7 cellular contexts compared by ENCODE assay signal in genomic region chr13:21176982-21177284, GRCh38. TPM values are rescaled to one million over a fixed set of nuclear protein-coding genes. Genes with fewer than 3 reads are reported as not detected.
DNase-seq lines count a peak whose midpoint lies in the region; ATAC-seq and TF ChIP-seq lines count a peak whose summit lies in the region.

No MANE protein-coding gene starts in this region.

- H3K9me2 ChIP-seq in PC-3 (replicated peaks; ENCODE audit: low read length) = no peaks in the 10 kb centered on the region

- H3K4me2 ChIP-seq in PC-3 (ENCODE audit: low read length) (peak overlapping the region; percentile 100), neural progenitor cell (peak overlapping the region; percentile 89)

- peak overlapping the region; percentile 81 for H3K27ac ChIP-seq in PC-3 (ENCODE audit: low read length)
- H3K27ac ChIP-seq in neural progenitor cell = peak overlapping the region; percentile 90

- H4K20me1 ChIP-seq in PC-3 (ENCODE audit: low read length) = no peaks in the 10 kb centered on the region
- H4K20me1 ChIP-seq in neural progenitor cell (ENCODE audit: low read depth) = peaks cover 5% of the 10 kb centered on the region

- CTCF ChIA-PET in HEK293T (lab: Yijun Ruan, JAX) = no interaction called here
- CTCF ChIA-PET in PC-3 (lab: Charles Lee) = no interaction called here

- H3K9ac ChIP-seq in PC-3 (ENCODE audit: low read length) (peak overlapping the region; percentile 99), neural progenitor cell (peak overlapping the region; percentile 85)

- H3K27ac Mint-ChIP-seq in endothelial cell (ENCODE audit: unreplicated experiment) (peak overlapping the region; percentile 80), neural progenitor cell (peak overlapping the region; percentile 74)

- H3K9me3 ChIP-seq in PC-3 (ENCODE audit: low read length) = no peaks in the 10 kb centered on the region
- H3K9me3 ChIP-seq in neural progenitor cell (ENCODE audit: low read depth) = no peaks in the 10 kb centered on the region

- peaks cover 5% of the 10 kb centered on the region for H3K4me1 Mint-ChIP-seq in endothelial cell (ENCODE audit: unreplicated experiment)
- H3K4me1 Mint-ChIP-seq in neural progenitor cell = peaks cover 13% of the 10 kb centered on the region

- peaks cover 5% of the 10 kb centered on the region for H3K36me3 Mint-ChIP-seq in endothelial cell (ENCODE audit: low read depth, unreplicated experiment)
- H3K36me3 Mint-ChIP-seq in neural progenitor cell = peaks cover 20% of the 10 kb centered on the region

- H3F3A ChIP-seq in PC-3 (ENCODE audit: low read length, unreplicated experiment) (no peaks in the 10 kb centered on the region), neural progenitor cell (ENCODE audit: low read depth) (peaks cover 6% of the 10 kb centered on the region)

- H3K27me3 Mint-ChIP-seq in endothelial cell (ENCODE audit: unreplicated experiment) (no peaks in the 10 kb centered on the region), neural progenitor cell (ENCODE audit: insufficient read depth, low read depth) (no peaks in the 10 kb centered on the region)

- TSS peak; percentile 80 for BruUV-seq in PC-3 (replicated peaks; lab: Mats Ljungman, UMichigan)

- peaks cover 60% of the 10 kb centered on the region for H3K79me2 ChIP-seq in PC-3 (ENCODE audit: low read length)
- H3K79me2 ChIP-seq in neural progenitor cell (ENCODE audit: low read depth) = peaks cover 64% of the 10 kb centered on the region

- ATAC-seq in GM18868 (IDR thresholded peaks at IDR 0.05; ENCODE audit: unreplicated experiment) (peak; percentile 20), PC-3 (peak; percentile 5)

- DNase-seq in HEK293T (ENCODE audit: extremely low spot score) (no peak), PC-3 (no peak), endothelial cell (ENCODE audit: low spot score) (no peak), neural progenitor cell (ENCODE audit: low spot score) (no peak), iPS-NIHi7 (ENCODE audit: extremely low spot score) (no peak), SW 1271 (lab: John Stamatoyannopoulos, UW) (no peak)

- H3K4me3 ChIP-seq in PC-3 (ENCODE audit: low read length) (peak overlapping the region; percentile 92), neural progenitor cell (peak overlapping the region; percentile 72)

- H3K36me3 ChIP-seq in PC-3 (ENCODE audit: low read depth, low read length) (peaks cover 4% of the 10 kb centered on the region), neural progenitor cell (no peaks in the 10 kb centered on the region)

- H3K27me3 ChIP-seq in PC-3 (ENCODE audit: low read length) (no peaks in the 10 kb centered on the region), neural progenitor cell (no peaks in the 10 kb centered on the region)

- no peaks in the 10 kb centered on the region for H3K9me3 Mint-ChIP-seq in endothelial cell (ENCODE audit: unreplicated experiment)
- no peaks in the 10 kb centered on the region for H3K9me3 Mint-ChIP-seq in neural progenitor cell

- H3K4me1 ChIP-seq in PC-3 (ENCODE audit: insufficient read depth, low read length) (peaks cover 17% of the 10 kb centered on the region; the same call in 1 of the 2 replicates), neural progenitor cell (peaks cover 4% of the 10 kb centered on the region)

- POLR2A ChIA-PET in HEK293T (lab: Yijun Ruan, JAX) = interaction anchor here (0.7 to 2.6 kb wide), 23 partner anchors 8 to 991 kb away, joined by 3 to 20 read pairs (median 4); no protein-coding TSS in a partner anchor
- POLR2A ChIA-PET in PC-3 (lab: Charles Lee; ENCODE audit: unreplicated experiment) = interaction anchor here (0.6 to 1.9 kb wide), 3 partner anchors 158 to 533 kb away, joined by 3 to 7 read pairs (median 6); no protein-coding TSS in a partner anchor

- peak overlapping the region; percentile 94 for H3K4me3 Mint-ChIP-seq in endothelial cell (ENCODE audit: unreplicated experiment)
- peak overlapping the region; percentile 97 for H3K4me3 Mint-ChIP-seq in neural progenitor cell

- intact Hi-C loops in PC-3 (cut with micrococcal nuclease) = loop anchor here (1.0 kb wide), 1 partner anchor 162 kb away; no protein-coding TSS in a partner anchor

- H2AFZ ChIP-seq in PC-3 (ENCODE audit: low read length) = peak overlapping the region; percentile 82
- peak overlapping the region; percentile 77 for H2AFZ ChIP-seq in neural progenitor cell (replicated peaks)

- no peak for TF ChIP-seq CTCF in PC-3 (conservative IDR thresholded peaks at IDR 0.05; ENCODE audit: low read depth, low read length)
- TF ChIP-seq CTCF in endothelial cell (IDR thresholded peaks at IDR 0.05; ENCODE audit: unreplicated experiment) = no peak
- TF ChIP-seq CTCF in neural progenitor cell (IDR thresholded peaks at IDR 0.05) = no peak

TF ChIP-seq in HEK293T, 16 proteins besides CTCF, POLR2A, EP300 and RAD21:
- TF ChIP-seq ELF4 (IDR thresholded peaks at IDR 0.05) (no peak), L3MBTL2 (conservative IDR thresholded peaks at IDR 0.05) (peak; percentile 88), HDGF (IDR thresholded peaks at IDR 0.05; ENCODE audit: borderline replicate concordance) (no peak), LEF1 (IDR thresholded peaks at IDR 0.05; ENCODE audit: borderline replicate concordance) (no peak), NFRKB (IDR thresholded peaks at IDR 0.05) (no peak)

RNA-seq across cellular contexts. Expression of gene MRPL57, which starts 0.5 kb away (rescaled TPM):
- total RNA-seq in PC-3 (2014; rRNA removed) = 56.4 and 92.3 TPM in 2 replicates
- total RNA-seq in endothelial cell (ENCODE audit: unreplicated experiment) = 14.0 TPM
- 11.4 and 22.6 TPM in 2 replicates for total RNA-seq in neural progenitor cell (ENCODE audit: low replicate concordance)

RNA-seq across cellular contexts. Expression of gene SKA3, which starts 0.6 kb away (rescaled TPM):
- total RNA-seq in PC-3 (2014; rRNA removed) (29.0 and 32.4 TPM in 2 replicates), endothelial cell (ENCODE audit: unreplicated experiment) (7.9 TPM), neural progenitor cell (ENCODE audit: low replicate concordance) (39.8 and 74.7 TPM in 2 replicates)

RNA-seq across cellular contexts. Expression of gene SAP18, which starts 37.0 kb away (rescaled TPM):
- total RNA-seq in PC-3 (2014; rRNA removed) (54.8 and 83.8 TPM in 2 replicates), endothelial cell (ENCODE audit: unreplicated experiment) (219 TPM), neural progenitor cell (ENCODE audit: low replicate concordance) (51.0 and 101 TPM in 2 replicates)
